In genomic region chr1:41109316-41110263, GRCh38 we compare ENCODE assay signal across 9 cellular contexts.
A peak's percentile ranks its signal among the peaks of the same experiment; 100 is the strongest.
DNase-seq lines count a peak whose midpoint lies in the region; ATAC-seq, FAIRE-seq and TF ChIP-seq lines count a peak whose summit lies in the region.
"Had no signal": no experiment of that assay in that cellular context is flagged by ENCODE, and none has a peak within 500 bp of the region (broad histone marks: within the 10 kb centered on the region; RNA-seq: fewer than 3 reads in every experiment).

No MANE protein-coding gene starts in this region.

- intact Hi-C loops in K562 (cut with micrococcal nuclease) (no loop called here), kidney (cut with DNase I) (no loop called here)

- H3K36me3 Mint-ChIP-seq in activated CD4-positive, alpha-beta T cell treated with anti-CD3 and anti-CD28 coated beads, Interleukin-2, amount 10 ng/mL, durations not matched to agents 7 days and 5 days (ENCODE audit: low read depth), result peaks cover 13% of the 10 kb centered on the region

- H3K4me3 Mint-ChIP-seq in activated CD4-positive, alpha-beta T cell treated with anti-CD3 and anti-CD28 coated beads, Interleukin-2, amount 10 ng/mL, durations not matched to agents 7 days and 5 days, result no peak overlapping the region

- no peak overlapping the region for H3K27ac Mint-ChIP-seq in activated CD4-positive, alpha-beta T cell treated with anti-CD3 and anti-CD28 coated beads, Interleukin-2, amount 10 ng/mL, durations not matched to agents 7 days and 5 days

- H3K36me3 ChIP-seq in K562 (ENCODE audit: control insufficient read depth, insufficient read depth, low read length) (peaks cover 30% of the 10 kb centered on the region; the same call in 2 of the 3 replicates), kidney (ENCODE audit: control insufficient read depth in 1 of 2, insufficient read depth in 2 of 2, low read length in 2 of 2) (peaks cover 7 to 10% of the 10 kb centered on the region in 2 donors), subcutaneous abdominal adipose tissue (ENCODE audit: control insufficient read depth in 5 of 5, insufficient read depth in 5 of 5, low read length in 5 of 5) (peaks cover 6 to 12% (median 7%) of the 10 kb centered on the region in 5 donors)

- no peak for TF ChIP-seq CTCF in K562 (IDR thresholded peaks at IDR 0.05 in 2 of 3, conservative IDR thresholded peaks at IDR 0.05 in 1 of 3; ENCODE audit: insufficient read depth in 2 of 3, low read depth in 1 of 3, low read length in 3 of 3)
- TF ChIP-seq CTCF in kidney (IDR thresholded peaks at IDR 0.05; ENCODE audit: borderline replicate concordance, extremely low read depth, insufficient read depth), result no peak

- 10% methylated on average over 4 of the region's 4 CpGs for WGBS in K562 (ENCODE audit: insufficient coverage, low coverage, missing lambda C conversion rate)

- no peak overlapping the region for H2AFZ ChIP-seq in K562 (ENCODE audit: low read depth, low read length)

- no peaks in the 10 kb centered on the region for H3K27me3 ChIP-seq in K562 (ENCODE audit: control insufficient read depth in 2 of 2, insufficient read depth in 2 of 2, low read length in 2 of 2)
- H3K27me3 ChIP-seq in subcutaneous abdominal adipose tissue (ENCODE audit: control insufficient read depth in 5 of 5, insufficient read depth in 4 of 5, low read length in 5 of 5), result no peaks in the 10 kb centered on the region
- H3K27me3 ChIP-seq: BLaER1 treated with 17β-estradiol and CSF1 and Interleukin-3, amounts not matched to agents 10 nM and 100 nM had no signal

- H3K4me2 ChIP-seq in K562 (ENCODE audit: insufficient read depth, low read length), result peak overlapping the region; percentile 15; the same call in 1 of the 2 replicates

- DNase-seq in NCI-H526 (lab: John Stamatoyannopoulos, UW) (peak; percentile 47 to 49), NCI-H526 treated with DMSO at 0.1 percent for 48 hours (lab: John Stamatoyannopoulos, UW) (no peak), K562 (ENCODE audit: extremely low read depth in 1 of 4, low spot score in 3 of 4) (peak; percentile 30 to 79 (median 58)), kidney (no peak)
- no peak for DNase-seq in activated naive CD4-positive, alpha-beta T cell treated with anti-CD3 and anti-CD28 coated beads, Interleukin-2, amount 50 U/mL, for 16 hours
- no peak for DNase-seq in activated CD4-positive, alpha-beta T cell treated with anti-CD3 and anti-CD28 coated beads, Interleukin-2, amount 10 ng/mL, durations not matched to agents 7 days and 5 days

- H3K27ac ChIP-seq in K562 (ENCODE audit: extremely low read depth, low read depth, low read length) (peak overlapping the region; percentile 5; the same call in 2 of the 3 replicates), kidney (ENCODE audit: low read depth in 2 of 2, low read length in 2 of 2) (peak overlapping the region; percentile 73 to 84), subcutaneous abdominal adipose tissue (ENCODE audit: low read depth, low read length) (peak overlapping the region; percentile 94)
- H3K27ac ChIP-seq: BLaER1 treated with 17β-estradiol and CSF1 and Interleukin-3, amounts not matched to agents 10 nM and 100 nM had no signal

- TF ChIP-seq EP300 in K562 (IDR thresholded peaks at IDR 0.05; ENCODE audit: low read length), result no peak

- H4K20me1 ChIP-seq in K562 (replicated peaks; ENCODE audit: control insufficient read depth, insufficient read depth, low read length), result peaks cover 9% of the 10 kb centered on the region
- H4K20me1 ChIP-seq: BLaER1 treated with 17β-estradiol and CSF1 and Interleukin-3, amounts not matched to agents 10 nM and 100 nM had no signal

- FAIRE-seq in K562 (lab: Jason Lieb, UNC), result peak; percentile 96
- FAIRE-seq in kidney (lab: Jason Lieb, UNC), result peak; percentile 53

- H3K9me3 ChIP-seq in K562 (replicated peaks; ENCODE audit: control insufficient read depth, insufficient read depth, low read depth, low read length), result no peaks in the 10 kb centered on the region
- H3K9me3 ChIP-seq in kidney (ENCODE audit: control insufficient read depth in 1 of 2, low read length in 2 of 2), result no peaks in the 10 kb centered on the region
- H3K9me3 ChIP-seq in subcutaneous abdominal adipose tissue (ENCODE audit: control insufficient read depth in 5 of 5, low read length in 5 of 5), result no peaks in the 10 kb centered on the region
- H3K9me3 ChIP-seq: BLaER1 treated with 17β-estradiol and CSF1 and Interleukin-3, amounts not matched to agents 10 nM and 100 nM had no signal

- peak; percentile 96 for ATAC-seq in K562
- ATAC-seq in HG03520 (IDR thresholded peaks at IDR 0.05; ENCODE audit: unreplicated experiment), result no peak

- no peaks in the 10 kb centered on the region for H3K9me3 Mint-ChIP-seq in activated CD4-positive, alpha-beta T cell treated with anti-CD3 and anti-CD28 coated beads, Interleukin-2, amount 10 ng/mL, durations not matched to agents 7 days and 5 days

- H3K4me1 Mint-ChIP-seq in activated CD4-positive, alpha-beta T cell treated with anti-CD3 and anti-CD28 coated beads, Interleukin-2, amount 10 ng/mL, durations not matched to agents 7 days and 5 days, result no peaks in the 10 kb centered on the region

- TF ChIP-seq POLR2A in K562 (conservative IDR thresholded peaks at IDR 0.05), result no peak

- TF ChIP-seq RAD21 in K562 (CRISPR knock-in tag; conservative IDR thresholded peaks at IDR 0.05 in 1 of 2, IDR thresholded peaks at IDR 0.05 in 1 of 2), result no peak

- H3K4me1 ChIP-seq in K562 (replicated peaks in 1 of 2; ENCODE audit: control insufficient read depth in 2 of 2, insufficient read depth in 2 of 2, low read length in 2 of 2) (peaks cover 0 to 14% of the 10 kb centered on the region in 2 experiments; a peak in 3 of 5 replicates), kidney (ENCODE audit: control insufficient read depth in 1 of 2, insufficient read depth in 1 of 2, low read depth in 1 of 2, low read length in 2 of 2) (peaks cover 5 to 6% of the 10 kb centered on the region in 2 donors), subcutaneous abdominal adipose tissue (ENCODE audit: control insufficient read depth in 5 of 5, insufficient read depth in 5 of 5, low read length in 5 of 5) (peaks cover 10 to 24% (median 19%) of the 10 kb centered on the region in 5 donors)

- H3K9me1 ChIP-seq in K562 (ENCODE audit: control insufficient read depth, insufficient read depth, low read length), result peaks cover 4% of the 10 kb centered on the region

- H3K79me2 ChIP-seq in K562 (ENCODE audit: control insufficient read depth, insufficient read depth, low read length), result no peaks in the 10 kb centered on the region

- no TSS peak for BruUV-seq in K562 (replicated peaks; lab: Mats Ljungman, UMichigan)

- in situ Hi-C loops in K562 (cut with MboI), result no loop called here

- H3K27me3 Mint-ChIP-seq in activated CD4-positive, alpha-beta T cell treated with anti-CD3 and anti-CD28 coated beads, Interleukin-2, amount 10 ng/mL, durations not matched to agents 7 days and 5 days, result no peaks in the 10 kb centered on the region

- POLR2A ChIA-PET in K562 (lab: Yijun Ruan, JAX), result interaction anchor here (0.5 to 1.2 kb wide), 6 partner anchors 8 to 387 kb away, joined by 3 to 4 read pairs (median 4); no protein-coding TSS in a partner anchor
- POLR2A ChIA-PET in activated CD4-positive, alpha-beta T cell treated with anti-CD3 and anti-CD28 coated beads, Interleukin-2, amount 10 ng/mL, durations not matched to agents 7 days and 5 days (lab: Charles Lee), result no interaction called here

- H3K9ac ChIP-seq in K562 (ENCODE audit: insufficient read depth in 1 of 2, low read depth in 2 of 2, low read length in 2 of 2) (no peak overlapping the region), kidney (ENCODE audit: low read length in 2 of 2) (peak overlapping the region in 1 of 2 donors; percentile 15), subcutaneous abdominal adipose tissue (ENCODE audit: low read length in 5 of 5) (peak overlapping the region in 3 of 5 donors; percentile 2 to 74 (median 69))
- H3K9ac ChIP-seq: BLaER1 treated with 17β-estradiol and CSF1 and Interleukin-3, amounts not matched to agents 10 nM and 100 nM had no signal

- H3K4me3 ChIP-seq in K562 (no peak overlapping the region), kidney (ENCODE audit: low read length in 2 of 2) (no peak overlapping the region), subcutaneous abdominal adipose tissue (ENCODE audit: low read depth in 1 of 5, low read length in 5 of 5) (peak overlapping the region in 3 of 5 donors; percentile 22 to 38 (median 26))
- H3K4me3 ChIP-seq: BLaER1 treated with 17β-estradiol and CSF1 and Interleukin-3, amounts not matched to agents 10 nM and 100 nM had no signal

- CTCF ChIA-PET in K562 (lab: Yijun Ruan, JAX; ENCODE audit: low intra/inter-chr PET ratio), result no interaction called here
- CTCF ChIA-PET in activated CD4-positive, alpha-beta T cell treated with anti-CD3 and anti-CD28 coated beads, Interleukin-2, amount 10 ng/mL, durations not matched to agents 7 days and 5 days (lab: Charles Lee), result interaction anchor here (1.5 kb wide), 1 partner anchor 39 kb away, joined by 3 read pairs; no protein-coding TSS in a partner anchor

TF ChIP-seq in K562, 482 proteins besides CTCF, POLR2A, EP300 and RAD21 (continues in another document):
- TF ChIP-seq POLR2H (tag; IDR thresholded peaks at IDR 0.05; ENCODE audit: low read depth), result no peak
- TF ChIP-seq, protein P1, sequence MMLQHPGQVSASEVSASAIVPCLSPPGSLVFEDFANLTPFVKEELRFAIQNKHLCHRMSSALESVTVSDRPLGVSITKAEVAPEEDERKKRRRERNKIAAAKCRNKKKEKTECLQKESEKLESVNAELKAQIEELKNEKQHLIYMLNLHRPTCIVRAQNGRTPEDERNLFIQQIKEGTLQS (IDR thresholded peaks at IDR 0.05), result peak; percentile 96
- TF ChIP-seq, protein P1 (CRISPR knock-in tag; conservative IDR thresholded peaks at IDR 0.05), result peak; percentile 78; the same call in 1 of the 2 replicates
- peak; percentile 74 for TF ChIP-seq TEAD4 (IDR thresholded peaks at IDR 0.05; ENCODE audit: low read length)
- no peak for TF ChIP-seq TEAD4 (CRISPR knock-in tag; IDR thresholded peaks at IDR 0.05; ENCODE audit: borderline replicate concordance)
- TF ChIP-seq CHD4 (IDR thresholded peaks at IDR 0.05; ENCODE audit: insufficient read depth, insufficient replicate concordance, low read depth, low read length, poor library complexity, severe bottlenecking), result no peak

Comparison
In these comparisons a context has a peak if more than half of its experiments do, and no peak if none do; other contexts are left out.
1. DNase-seq: peak in NCI-H526 (2 of 2) and K562 (4 of 4); none in NCI-H526 treated with DMSO at 0.1 percent for 48 hours (single experiment), kidney (single experiment), activated naive CD4-positive, alpha-beta T cell treated with anti-CD3 and anti-CD28 coated beads, Interleukin-2, amount 50 U/mL, for 16 hours (single experiment) and activated CD4-positive, alpha-beta T cell treated with anti-CD3 and anti-CD28 coated beads, Interleukin-2, amount 10 ng/mL, durations not matched to agents 7 days and 5 days (single experiment).
2. H3K27ac ChIP-seq: peak in every context shown above with its lines; median percentile 94 in subcutaneous abdominal adipose tissue; 78 in kidney; 5 in K562.
3. H3K4me3 ChIP-seq: peak in subcutaneous abdominal adipose tissue (3 of 5); none in K562 (single experiment) and kidney (0 of 2).
4. H3K9ac ChIP-seq: peak in subcutaneous abdominal adipose tissue (3 of 5); none in K562 (0 of 2).